25 cellular contexts compared by ENCODE assay signal in genomic region chr3:49032646-49033304, GRCh38. TPM values are rescaled to one million over a fixed set of nuclear protein-coding genes. Genes with fewer than 3 reads are reported as not detected.
DNase-seq lines count a peak whose midpoint lies in the region; ATAC-seq and TF ChIP-seq lines count a peak whose summit lies in the region.
"Had no signal": no experiment of that assay in that cellular context is flagged by ENCODE, and none has a peak within 500 bp of the region (broad histone marks: within the 10 kb centered on the region; RNA-seq: fewer than 3 reads in every experiment).

No MANE protein-coding gene starts in this region.

- CTCF ChIA-PET in activated naive CD4-positive, alpha-beta T cell treated with anti-CD3 and anti-CD28 coated beads, Interleukin-2, amount 10 ng/mL, durations not matched to agents 7 days and 5 days (lab: Charles Lee), result interaction anchor here (0.6 kb wide), 1 partner anchor 82 kb away, joined by 5 read pairs; no protein-coding TSS in a partner anchor
- CTCF ChIA-PET in IMR-90 (lab: Yijun Ruan, JAX), result interaction anchor here (1.5 kb wide), 1 partner anchor 10 kb away, joined by 7 read pairs; the partner anchor contains the start of gene NDUFAF3

- no peaks in the 10 kb centered on the region for H3K9me3 Mint-ChIP-seq in activated naive CD4-positive, alpha-beta T cell treated with anti-CD3 and anti-CD28 coated beads, Interleukin-2, amount 10 ng/mL, durations not matched to agents 7 days and 5 days
- H3K9me3 Mint-ChIP-seq: activated CD8-positive, alpha-beta T cell treated with anti-CD3 and anti-CD28 coated beads for 36 hours; T-helper 2 cell treated with Interferon-gamma antibody and Interleukin-4, amounts not matched to agents 5 μg/mL and 100 μg/mL, for 36 hours had no signal

- peaks cover 7% of the 10 kb centered on the region for H3K4me1 ChIP-seq in IMR-90 (ENCODE audit: control insufficient read depth, insufficient read depth, low read length)
- peaks cover 0 to 26% (median 16%) of the 10 kb centered on the region in 4 donors for H3K4me1 ChIP-seq in sigmoid colon

- POLR2A ChIA-PET in IMR-90 (lab: Charles Lee; ENCODE audit: unreplicated experiment), result no interaction called here

- no peak overlapping the region for H2BK5ac ChIP-seq in IMR-90 (ENCODE audit: low read depth, low read length, poor library complexity, severe bottlenecking)

- no peak overlapping the region for H3K4ac ChIP-seq in IMR-90 (ENCODE audit: low read depth, low read length)

- H3K4me1 Mint-ChIP-seq in activated naive CD4-positive, alpha-beta T cell treated with anti-CD3 and anti-CD28 coated beads, Interleukin-2, amount 10 ng/mL, durations not matched to agents 7 days and 5 days, result peaks cover 18% of the 10 kb centered on the region

- no peak overlapping the region for H3K27ac Mint-ChIP-seq in activated naive CD4-positive, alpha-beta T cell treated with anti-CD3 and anti-CD28 coated beads, Interleukin-2, amount 10 ng/mL, durations not matched to agents 7 days and 5 days

- peak overlapping the region; percentile 37 for H2AK9ac ChIP-seq in IMR-90 (replicated peaks; ENCODE audit: low read depth, low read length, poor library complexity)

- H4K5ac ChIP-seq in IMR-90 (ENCODE audit: low read depth, low read length), result no peak overlapping the region

- BruUV-seq in IMR-90 (replicated peaks; lab: Mats Ljungman, UMichigan), result no TSS peak

- H4K91ac ChIP-seq in IMR-90 (ENCODE audit: insufficient read depth, low read depth, low read length), result no peak overlapping the region

- H2BK20ac ChIP-seq in IMR-90 (ENCODE audit: low read depth, low read length), result no peak overlapping the region

- TF ChIP-seq CTCF in IMR-90 (conservative IDR thresholded peaks at IDR 0.05; ENCODE audit: low read depth, low read length) (no peak), choroid plexus epithelial cell (conservative IDR thresholded peaks at IDR 0.05; ENCODE audit: low read depth, low read length) (no peak), sigmoid colon (IDR thresholded peaks at IDR 0.05) (no peak)

- peaks cover 40% of the 10 kb centered on the region for H3K36me3 ChIP-seq in IMR-90 (ENCODE audit: control insufficient read depth, insufficient read depth, low read length)
- H3K36me3 ChIP-seq in sigmoid colon, result peaks cover 13 to 76% (median 29%) of the 10 kb centered on the region in 4 donors

- no peak overlapping the region for H3K18ac ChIP-seq in IMR-90 (ENCODE audit: low read depth, low read length)

- H4K8ac ChIP-seq in IMR-90 (ENCODE audit: low read depth in 2 of 2, low read length in 2 of 2), result no peak overlapping the region

- H3K9me1 ChIP-seq in IMR-90 (ENCODE audit: insufficient read depth, low read length), result peaks cover 10% of the 10 kb centered on the region

- no peak for TF ChIP-seq RAD21 in IMR-90 (IDR thresholded peaks at IDR 0.05; ENCODE audit: low read length)

- in situ Hi-C loops in IMR-90 (cut with MboI; ENCODE audit: low sequenced_read_pairs), result no loop called here

- H3K4me2 ChIP-seq in IMR-90 (ENCODE audit: low read depth, low read length), result no peak overlapping the region

- ATAC-seq in IMR-90 (ENCODE audit: low read depth), result no peak
- ATAC-seq: activated CD8-positive, alpha-beta T cell treated with anti-CD3 and anti-CD28 coated beads for 36 hours; sciatic nerve had no signal

- no peaks in the 10 kb centered on the region for H3K27me3 Mint-ChIP-seq in activated naive CD4-positive, alpha-beta T cell treated with anti-CD3 and anti-CD28 coated beads, Interleukin-2, amount 10 ng/mL, durations not matched to agents 7 days and 5 days
- H3K27me3 Mint-ChIP-seq: activated CD8-positive, alpha-beta T cell treated with anti-CD3 and anti-CD28 coated beads for 36 hours had no signal

- TF ChIP-seq POLR2A in IMR-90 (IDR thresholded peaks at IDR 0.05; ENCODE audit: low read depth, low read length) (no peak), sigmoid colon (IDR thresholded peaks at IDR 0.05) (no peak)

- dilution Hi-C loops in IMR-90 (cut with HindIII; ENCODE audit: low sequenced_read_pairs, unreplicated experiment), result no loop called here

- no CpG with 5 or more reads among the region's 6 CpGs for WGBS in IMR-90 (ENCODE audit: extremely low coverage in 2 of 2, insufficient read length in 1 of 2), 2 experiments
- WGBS in sigmoid colon, 2 donors, result 92% methylated on average over 6 of the region's 6 CpGs

- intact Hi-C loops in IMR-90 (cut with micrococcal nuclease), result no loop called here
- intact Hi-C loops in sigmoid colon (cut with DNase I), result no loop called here

- no peak overlapping the region for H3K14ac ChIP-seq in IMR-90 (replicated peaks; ENCODE audit: low read depth, low read length)

- H3K9me3 ChIP-seq in IMR-90 (ENCODE audit: control insufficient read depth, insufficient read depth, low read length) (no peaks in the 10 kb centered on the region), sigmoid colon (no peaks in the 10 kb centered on the region)
- H3K9me3 ChIP-seq: colonic mucosa, prostate gland had no signal

- no peak overlapping the region for H2AK5ac ChIP-seq in IMR-90 (ENCODE audit: low read depth, low read length)

- peaks cover 48% of the 10 kb centered on the region for H3K36me3 Mint-ChIP-seq in activated naive CD4-positive, alpha-beta T cell treated with anti-CD3 and anti-CD28 coated beads, Interleukin-2, amount 10 ng/mL, durations not matched to agents 7 days and 5 days

- no peaks in the 10 kb centered on the region; the same call in 1 of the 2 replicates for H4K20me1 ChIP-seq in IMR-90 (ENCODE audit: insufficient read depth, low read length)

- H3K56ac ChIP-seq in IMR-90 (ENCODE audit: extremely low read depth, insufficient read depth, low read length), result no peak overlapping the region

- no peak overlapping the region for H3K4me3 ChIP-seq in IMR-90 (ENCODE audit: insufficient read depth, low read depth, low read length)
- H3K4me3 ChIP-seq in choroid plexus epithelial cell (ENCODE audit: low read depth, low read length), result no peak overlapping the region
- H3K4me3 ChIP-seq in sigmoid colon, result no peak overlapping the region
- H3K4me3 ChIP-seq: colonic mucosa, prostate gland had no signal

- H2BK15ac ChIP-seq in IMR-90 (ENCODE audit: low read depth, low read length), result no peak overlapping the region

- H3K27ac ChIP-seq in IMR-90 (ENCODE audit: insufficient read depth, low read length), result no peak overlapping the region
- H3K27ac ChIP-seq in sigmoid colon, result no peak overlapping the region
- H3K27ac ChIP-seq: colonic mucosa, prostate gland had no signal

- H3K27me3 ChIP-seq in IMR-90 (ENCODE audit: control insufficient read depth, insufficient read depth, low read length), result no peaks in the 10 kb centered on the region
- no peaks in the 10 kb centered on the region for H3K27me3 ChIP-seq in sigmoid colon
- H3K27me3 ChIP-seq: colonic mucosa had no signal

- H3K4me3 Mint-ChIP-seq in activated naive CD4-positive, alpha-beta T cell treated with anti-CD3 and anti-CD28 coated beads, Interleukin-2, amount 10 ng/mL, durations not matched to agents 7 days and 5 days, result no peak overlapping the region
- H3K4me3 Mint-ChIP-seq: activated CD8-positive, alpha-beta T cell treated with anti-CD3 and anti-CD28 coated beads for 36 hours; T-helper 2 cell treated with Interferon-gamma antibody and Interleukin-4, amounts not matched to agents 5 μg/mL and 100 μg/mL, for 36 hours had no signal

- peaks cover 24 to 41% of the 10 kb centered on the region in 2 experiments for H3K79me1 ChIP-seq in IMR-90 (ENCODE audit: low read depth in 1 of 2, low read length in 2 of 2)

- H2AFZ ChIP-seq in IMR-90 (replicated peaks; ENCODE audit: low read length, poor library complexity), result no peak overlapping the region

- no peak overlapping the region for H3K23ac ChIP-seq in IMR-90 (ENCODE audit: low read depth, low read length)

- TF ChIP-seq EP300 in sigmoid colon (IDR thresholded peaks at IDR 0.05), result no peak

- no peak overlapping the region for H2BK120ac ChIP-seq in IMR-90 (ENCODE audit: low read depth, low read length)

- DNase-seq in activated naive CD4-positive, alpha-beta T cell treated with anti-CD3 and anti-CD28 coated beads, Interleukin-2, amount 10 ng/mL, durations not matched to agents 7 days and 5 days, result peak; percentile 14
- DNase-seq in activated naive CD4-positive, alpha-beta T cell treated with anti-CD3 and anti-CD28 coated beads, Interleukin-2, amount 50 U/mL, for 16 hours, result no peak
- DNase-seq in IMR-90 (no peak), choroid plexus epithelial cell (ENCODE audit: low read depth) (peak; percentile 60), sigmoid colon (peak; percentile 65), ureter (ENCODE audit: low spot score) (no peak), NCI-H69 (lab: John Stamatoyannopoulos, UW) (no peak), NCI-H510A treated with DMSO at 0.1 percent for 48 hours (lab: John Stamatoyannopoulos, UW) (no peak)
- DNase-seq: 8988T; activated CD4-positive, CD25-positive, alpha-beta regulatory T cell treated with anti-CD3 and anti-CD28 coated beads, Interleukin-2, amount 50 U/mL, for 72 hours; activated CD8-positive, alpha-beta T cell treated with anti-CD3 and anti-CD28 coated beads for 36 hours; activated effector memory CD4-positive, alpha-beta T cell treated with anti-CD3 and anti-CD28 coated beads, Interleukin-2, amount 50 U/mL, for 16 hours; colonic mucosa; DND-41; effector CD4-positive, alpha-beta T cell; islet precursor cell; MV-4-11; NCI-H1436; NCI-H2081; Right ventricle myocardium superior; stimulated activated CD4-positive, alpha-beta T cell treated with anti-CD3 and anti-CD28 coated beads, Interleukin-4, amount 100 ng/mL, for 24 hours; trophoblast cell had no signal

- no peak overlapping the region for H3K9ac ChIP-seq in IMR-90 (ENCODE audit: low read depth, low read length)

RNA-seq across cellular contexts. Expression of gene IMPDH2, which starts 3.6 kb away (rescaled TPM):
- total RNA-seq in IMR-90 (2012; rRNA removed) (268 and 296 TPM in 2 replicates), sigmoid colon (100 to 1,000 TPM in 2 of 4 donors, 10 to 100 TPM in 2; 91.1 to 126 (median 109) TPM), ureter (268 TPM)
- polyA plus RNA-seq in IMR-90 (2012; rRNA removed) (190 and 194 TPM in 2 replicates), sigmoid colon (100 to 1,000 TPM in 1 of 3 donors, 10 to 100 TPM in 2; 55.0 to 187 (median 93.1) TPM)
- polyA plus RNA-seq in IMR-90 (2012; cell fraction: cytosol; rRNA removed), result 126 and 176 TPM in 2 replicates
- 254 and 364 TPM in 2 replicates for polyA plus RNA-seq in IMR-90 (2012; cell fraction: nucleus; rRNA removed; ENCODE audit: low replicate concordance)

RNA-seq across cellular contexts. Expression of gene NDUFAF3, which starts 10.9 kb away (rescaled TPM):
- 26.5 and 43.3 TPM in 2 replicates for total RNA-seq in IMR-90 (2012; rRNA removed)
- 112 and 137 TPM in 2 replicates for polyA plus RNA-seq in IMR-90 (2012; rRNA removed)
- 38.6 and 96.1 TPM in 2 replicates for polyA plus RNA-seq in IMR-90 (2012; cell fraction: cytosol; rRNA removed)
- polyA plus RNA-seq in IMR-90 (2012; cell fraction: nucleus; rRNA removed; ENCODE audit: low replicate concordance), result 22.8 and 47.7 TPM in 2 replicates
- 100 to 1,000 TPM in 2 of 4 donors, 10 to 100 TPM in 2; 75.9 to 116 (median 94.9) TPM for total RNA-seq in sigmoid colon
- polyA plus RNA-seq in sigmoid colon, result 10 to 100 TPM; 62.8 to 85.9 (median 74.4) TPM
- 122 TPM for total RNA-seq in ureter

RNA-seq across cellular contexts. Expression of gene DALRD3, which starts 14.4 kb away (rescaled TPM):
- total RNA-seq in IMR-90 (2012; rRNA removed) (27.8 and 28.3 TPM in 2 replicates), sigmoid colon (10 to 100 TPM; 11.8 to 35.5 (median 19.5) TPM), ureter (37.0 TPM)
- polyA plus RNA-seq in IMR-90 (2012; rRNA removed) (42.2 and 43.5 TPM in 2 replicates), sigmoid colon (10 to 100 TPM; 14.3 to 26.3 (median 19.8) TPM)
- polyA plus RNA-seq in IMR-90 (2012; cell fraction: cytosol; rRNA removed), result 33.8 and 36.4 TPM in 2 replicates
- 116 and 195 TPM in 2 replicates for polyA plus RNA-seq in IMR-90 (2012; cell fraction: nucleus; rRNA removed; ENCODE audit: low replicate concordance)

RNA-seq across cellular contexts. Expression of gene WDR6, which starts 25.6 kb away (rescaled TPM):
- 55.8 and 60.9 TPM in 2 replicates for total RNA-seq in IMR-90 (2012; rRNA removed)
- polyA plus RNA-seq in IMR-90 (2012; rRNA removed), result 160 and 172 TPM in 2 replicates
- polyA plus RNA-seq in IMR-90 (2012; cell fraction: cytosol; rRNA removed), result 97.3 and 121 TPM in 2 replicates
- polyA plus RNA-seq in IMR-90 (2012; cell fraction: nucleus; rRNA removed; ENCODE audit: low replicate concordance), result 1,034 and 1,622 TPM in 2 replicates
- total RNA-seq in sigmoid colon, result 100 to 1,000 TPM in 1 of 4 donors, 10 to 100 TPM in 3; 71.3 to 122 (median 93.5) TPM
- polyA plus RNA-seq in sigmoid colon, result 100 to 1,000 TPM in 1 of 3 donors, 10 to 100 TPM in 2; 21.0 to 124 (median 27.6) TPM
- 210 TPM for total RNA-seq in ureter

RNA-seq across cellular contexts. Expression of gene P4HTM, which starts 42.7 kb away (rescaled TPM):
- total RNA-seq in IMR-90 (2012; rRNA removed) (10.4 and 11.1 TPM in 2 replicates), sigmoid colon (10 to 100 TPM; 30.9 to 41.3 (median 33.4) TPM), ureter (47.2 TPM)
- polyA plus RNA-seq in IMR-90 (2012; rRNA removed) (26.1 and 29.7 TPM in 2 replicates), sigmoid colon (10 to 100 TPM in 1 of 3 donors, 1 to 10 TPM in 2; 5.4 to 28.9 (median 5.5) TPM)
- 18.8 and 34.8 TPM in 2 replicates for polyA plus RNA-seq in IMR-90 (2012; cell fraction: cytosol; rRNA removed)
- polyA plus RNA-seq in IMR-90 (2012; cell fraction: nucleus; rRNA removed; ENCODE audit: low replicate concordance), result 99.3 and 171 TPM in 2 replicates

Comparison
In these comparisons a context has a peak if more than half of its experiments do, and no peak if none do; other contexts are left out.
1. DNase-seq: peak in activated naive CD4-positive, alpha-beta T cell treated with anti-CD3 and anti-CD28 coated beads, Interleukin-2, amount 10 ng/mL, durations not matched to agents 7 days and 5 days (single experiment), choroid plexus epithelial cell (single experiment) and sigmoid colon (single experiment); none in activated naive CD4-positive, alpha-beta T cell treated with anti-CD3 and anti-CD28 coated beads, Interleukin-2, amount 50 U/mL, for 16 hours (single experiment), IMR-90 (single experiment), ureter (single experiment), NCI-H69 (single experiment) and NCI-H510A treated with DMSO at 0.1 percent for 48 hours (single experiment).